In genomic region chr10:11294831-11295230, GRCh38 we compare ENCODE assay signal across 28 cellular contexts.
DNase-seq lines count a peak whose midpoint lies in the region; ATAC-seq, FAIRE-seq and TF ChIP-seq lines count a peak whose summit lies in the region.
"Had no signal": no experiment of that assay in that cellular context is flagged by ENCODE, and none has a peak within 500 bp of the region (broad histone marks: within the 10 kb centered on the region; RNA-seq: fewer than 3 reads in every experiment).

No MANE protein-coding gene starts in this region.

- DNase-seq in activated T-cell treated with anti-CD3 and anti-CD28 coated beads, Interleukin-2, amount 50 U/mL, for 24 hours, result no peak
- no peak for DNase-seq in activated T-cell treated with anti-CD3 and anti-CD28 coated beads, Interleukin-2, amount 50 U/mL, for 1 hour
- DNase-seq in T-helper 17 cell (no peak), endothelial cell of umbilical vein (ENCODE audit: low read depth, low spot score) (peak; percentile 47), DMS79 treated with DMSO at 0.1 percent for 48 hours (lab: John Stamatoyannopoulos, UW) (no peak), iPS-NIHi7 (ENCODE audit: extremely low spot score) (no peak)
- DNase-seq in stimulated activated effector memory CD8-positive, alpha-beta T cell treated with anti-CD3 and anti-CD28 coated beads, Interleukin-12 subunit alpha, Interleukin-12 subunit beta, amount 100 ng/mL, for 72 hours (ENCODE audit: low spot score in 2 of 2), result no peak
- no peak for DNase-seq in activated CD8-positive, alpha-beta memory T cell treated with anti-CD3 and anti-CD28 coated beads, Interleukin-2, amount 10 ng/mL, durations not matched to agents 7 days and 5 days
- DNase-seq: activated CD4-positive, CD25-positive, alpha-beta regulatory T cell; CD4-positive, alpha-beta memory T cell; DMS153; effector CD4-positive, alpha-beta T cell; Karpas-422; NCI-H1436; NCI-H2081 treated with DMSO at 0.1 percent for 48 hours; NCI-H226; NCI-H69; Peyer's patch; right lobe of liver; SJCRH30; stimulated activated CD4-positive, alpha-beta T cell treated with anti-CD3 and anti-CD28 coated beads, Interleukin-4, amount 100 ng/mL, for 24 hours; stimulated activated naive CD4-positive, alpha-beta T cell; testis had no signal

- H3K27me3 ChIP-seq in endothelial cell of umbilical vein (ENCODE audit: control insufficient read depth in 2 of 2, insufficient read depth in 2 of 2, low read length in 2 of 2), result no peaks in the 10 kb centered on the region
- H3K27me3 ChIP-seq: Peyer's patch, right lobe of liver, SJCRH30, testis had no signal

- no peaks in the 10 kb centered on the region for H3K36me3 ChIP-seq in endothelial cell of umbilical vein (ENCODE audit: control insufficient read depth in 2 of 2, extremely low read depth in 1 of 2, insufficient read depth in 2 of 2, low read length in 2 of 2)
- H3K36me3 ChIP-seq: right lobe of liver had no signal

- no peak overlapping the region for H3K9ac ChIP-seq in endothelial cell of umbilical vein (replicated peaks; ENCODE audit: extremely low read depth, insufficient read depth, low read length)

- no peak for ATAC-seq in T-helper 17 cell
- ATAC-seq in stimulated activated effector memory CD8-positive, alpha-beta T cell treated with anti-CD3 and anti-CD28 coated beads, Interleukin-12 subunit alpha, Interleukin-12 subunit beta, amount 100 ng/mL, for 72 hours, result no peak
- ATAC-seq in activated CD8-positive, alpha-beta memory T cell treated with anti-CD3 and anti-CD28 coated beads, Interleukin-2, amount 10 ng/mL, durations not matched to agents 7 days and 5 days, result no peak

- H3K4me1 ChIP-seq in endothelial cell of umbilical vein (ENCODE audit: control insufficient read depth, extremely low read depth, insufficient read depth, low read length), result no peaks in the 10 kb centered on the region
- H3K4me1 ChIP-seq: Peyer's patch, right lobe of liver, SJCRH30, testis had no signal

- peak; percentile 42 for FAIRE-seq in endothelial cell of umbilical vein (lab: Jason Lieb, UNC)
- FAIRE-seq: A204.1, H1, urothelium cell line had no signal

- H2AFZ ChIP-seq in endothelial cell of umbilical vein (ENCODE audit: low read depth, low read length), result no peak overlapping the region

- H3K9me3 Mint-ChIP-seq in activated T-cell treated with anti-CD3 and anti-CD28 coated beads, Interleukin-2, amount 50 U/mL, for 24 hours, result no peaks in the 10 kb centered on the region
- no peaks in the 10 kb centered on the region for H3K9me3 Mint-ChIP-seq in stimulated activated effector memory CD8-positive, alpha-beta T cell treated with anti-CD3 and anti-CD28 coated beads, Interleukin-12 subunit alpha, Interleukin-12 subunit beta, amount 100 ng/mL, for 72 hours
- no peaks in the 10 kb centered on the region for H3K9me3 Mint-ChIP-seq in activated CD8-positive, alpha-beta memory T cell treated with anti-CD3 and anti-CD28 coated beads, Interleukin-2, amount 10 ng/mL, durations not matched to agents 7 days and 5 days (ENCODE audit: low read depth)

- POLR2A ChIA-PET in endothelial cell of umbilical vein (lab: Charles Lee), result no interaction called here

- CTCF ChIA-PET in endothelial cell of umbilical vein (lab: Charles Lee), result interaction anchor here (1.2 kb wide), 1 partner anchor 463 kb away, joined by 3 read pairs; no protein-coding TSS in a partner anchor
- CTCF ChIA-PET in activated CD8-positive, alpha-beta memory T cell treated with anti-CD3 and anti-CD28 coated beads, Interleukin-2, amount 10 ng/mL, durations not matched to agents 7 days and 5 days (lab: Charles Lee), result interaction anchor here (1.0 kb wide), 1 partner anchor 20 kb away, joined by 3 read pairs; no protein-coding TSS in a partner anchor

- H3K9me1 ChIP-seq in endothelial cell of umbilical vein (replicated peaks; ENCODE audit: control insufficient read depth, extremely low read depth, insufficient read depth, low read length), result no peaks in the 10 kb centered on the region

- H3K9me3 ChIP-seq in T-helper 17 cell (ENCODE audit: control insufficient read depth, low read length, poor library complexity, severe bottlenecking), result no peaks in the 10 kb centered on the region
- no peaks in the 10 kb centered on the region for H3K9me3 ChIP-seq in endothelial cell of umbilical vein (replicated peaks; ENCODE audit: control insufficient read depth, insufficient read depth, low read length)
- H3K9me3 ChIP-seq: Peyer's patch, right lobe of liver, SJCRH30, testis had no signal

- no peak overlapping the region for H3K4me3 Mint-ChIP-seq in activated T-cell treated with anti-CD3 and anti-CD28 coated beads, Interleukin-2, amount 50 U/mL, for 24 hours
- H3K4me3 Mint-ChIP-seq in T-helper 17 cell, result no peak overlapping the region
- H3K4me3 Mint-ChIP-seq in stimulated activated effector memory CD8-positive, alpha-beta T cell treated with anti-CD3 and anti-CD28 coated beads, Interleukin-12 subunit alpha, Interleukin-12 subunit beta, amount 100 ng/mL, for 72 hours, result no peak overlapping the region
- H3K4me3 Mint-ChIP-seq in activated CD8-positive, alpha-beta memory T cell treated with anti-CD3 and anti-CD28 coated beads, Interleukin-2, amount 10 ng/mL, durations not matched to agents 7 days and 5 days, result no peak overlapping the region

- H3K36me3 Mint-ChIP-seq in activated T-cell treated with anti-CD3 and anti-CD28 coated beads, Interleukin-2, amount 50 U/mL, for 24 hours (ENCODE audit: low read depth), result peaks cover 100% of the 10 kb centered on the region
- H3K36me3 Mint-ChIP-seq in T-helper 17 cell (ENCODE audit: low read depth), result peaks cover 14% of the 10 kb centered on the region
- H3K36me3 Mint-ChIP-seq in stimulated activated effector memory CD8-positive, alpha-beta T cell treated with anti-CD3 and anti-CD28 coated beads, Interleukin-12 subunit alpha, Interleukin-12 subunit beta, amount 100 ng/mL, for 72 hours, result no peaks in the 10 kb centered on the region
- H3K36me3 Mint-ChIP-seq in activated CD8-positive, alpha-beta memory T cell treated with anti-CD3 and anti-CD28 coated beads, Interleukin-2, amount 10 ng/mL, durations not matched to agents 7 days and 5 days, result peaks cover 86% of the 10 kb centered on the region

- dilution Hi-C loops in endothelial cell of umbilical vein (cut with MboI; ENCODE audit: extremely low pct_ligation_motif_present, low sequenced_read_pairs), result no loop called here

- H3K4me2 ChIP-seq in endothelial cell of umbilical vein (ENCODE audit: insufficient read depth, low read length), result no peak overlapping the region

- peaks cover 54% of the 10 kb centered on the region for H3K4me1 Mint-ChIP-seq in activated T-cell treated with anti-CD3 and anti-CD28 coated beads, Interleukin-2, amount 50 U/mL, for 24 hours (ENCODE audit: low read depth)
- peaks cover 34% of the 10 kb centered on the region for H3K4me1 Mint-ChIP-seq in T-helper 17 cell
- peaks cover 41% of the 10 kb centered on the region for H3K4me1 Mint-ChIP-seq in stimulated activated effector memory CD8-positive, alpha-beta T cell treated with anti-CD3 and anti-CD28 coated beads, Interleukin-12 subunit alpha, Interleukin-12 subunit beta, amount 100 ng/mL, for 72 hours
- peaks cover 4% of the 10 kb centered on the region for H3K4me1 Mint-ChIP-seq in activated CD8-positive, alpha-beta memory T cell treated with anti-CD3 and anti-CD28 coated beads, Interleukin-2, amount 10 ng/mL, durations not matched to agents 7 days and 5 days

- no peaks in the 10 kb centered on the region for H3K79me2 ChIP-seq in endothelial cell of umbilical vein (ENCODE audit: control insufficient read depth, insufficient read depth, low read length)

- H3K27ac Mint-ChIP-seq in activated T-cell treated with anti-CD3 and anti-CD28 coated beads, Interleukin-2, amount 50 U/mL, for 24 hours, result peak overlapping the region; percentile 82
- peak overlapping the region; percentile 79 for H3K27ac Mint-ChIP-seq in T-helper 17 cell
- peak overlapping the region; percentile 72 for H3K27ac Mint-ChIP-seq in stimulated activated effector memory CD8-positive, alpha-beta T cell treated with anti-CD3 and anti-CD28 coated beads, Interleukin-12 subunit alpha, Interleukin-12 subunit beta, amount 100 ng/mL, for 72 hours
- H3K27ac Mint-ChIP-seq in activated CD8-positive, alpha-beta memory T cell treated with anti-CD3 and anti-CD28 coated beads, Interleukin-2, amount 10 ng/mL, durations not matched to agents 7 days and 5 days, result no peak overlapping the region
- H3K27ac Mint-ChIP-seq: progenitor cell of endocrine pancreas had no signal

- no peak overlapping the region for H3K4me3 ChIP-seq in endothelial cell of umbilical vein (replicated peaks in 1 of 3; ENCODE audit: insufficient read depth in 1 of 3, low read depth in 1 of 3, low read length in 3 of 3)
- H3K4me3 ChIP-seq: Peyer's patch, right lobe of liver, SJCRH30, testis had no signal

- TF ChIP-seq CTCF in endothelial cell of umbilical vein (IDR thresholded peaks at IDR 0.05; ENCODE audit: extremely low read depth in 1 of 2, insufficient read depth in 1 of 2, low read depth in 1 of 2, low read length in 2 of 2), result no peak

- BruUV-seq in endothelial cell of umbilical vein (replicated peaks; lab: Mats Ljungman, UMichigan), result no TSS peak

- H3K27me3 Mint-ChIP-seq in activated T-cell treated with anti-CD3 and anti-CD28 coated beads, Interleukin-2, amount 50 U/mL, for 24 hours, result no peaks in the 10 kb centered on the region
- H3K27me3 Mint-ChIP-seq in T-helper 17 cell, result no peaks in the 10 kb centered on the region
- H3K27me3 Mint-ChIP-seq in activated CD8-positive, alpha-beta memory T cell treated with anti-CD3 and anti-CD28 coated beads, Interleukin-2, amount 10 ng/mL, durations not matched to agents 7 days and 5 days, result no peaks in the 10 kb centered on the region
- H3K27me3 Mint-ChIP-seq: CD4-positive, alpha-beta memory T cell; progenitor cell of endocrine pancreas had no signal

- no peak for TF ChIP-seq POLR2A in endothelial cell of umbilical vein (IDR thresholded peaks at IDR 0.05; ENCODE audit: low read depth, low read length)

- H4K20me1 ChIP-seq in endothelial cell of umbilical vein (replicated peaks; ENCODE audit: control insufficient read depth, extremely low read depth, insufficient read depth, low read length), result no peaks in the 10 kb centered on the region

- no peak overlapping the region for H3K27ac ChIP-seq in endothelial cell of umbilical vein (ENCODE audit: insufficient read depth, low read depth, low read length)
- H3K27ac ChIP-seq: HL-60, Peyer's patch, right lobe of liver, SJCRH30, testis had no signal

- intact Hi-C loops in endothelial cell of umbilical vein (cut with micrococcal nuclease), result no loop called here

TF ChIP-seq in endothelial cell of umbilical vein, 7 proteins besides CTCF, POLR2A, EP300 and RAD21 (continues in another document):
- TF ChIP-seq FOS (IDR thresholded peaks at IDR 0.05; ENCODE audit: borderline replicate concordance, insufficient read depth, low read length) (no peak), MYC (IDR thresholded peaks at IDR 0.05; ENCODE audit: low read depth, low read length) (no peak), POLR2AphosphoS5 (IDR thresholded peaks at IDR 0.05; ENCODE audit: insufficient read depth, low read depth, low read length) (no peak), JUN (IDR thresholded peaks at IDR 0.05; ENCODE audit: borderline replicate concordance, insufficient read depth, insufficient read length, low read depth) (no peak), EZH2 (IDR thresholded peaks at IDR 0.05; ENCODE audit: borderline replicate concordance, low read depth, low read length, severe bottlenecking) (no peak), GATA2 (IDR thresholded peaks at IDR 0.05; ENCODE audit: insufficient read depth, insufficient read length, low read depth, low read length) (no peak)
